In the genomic region with DNA sequence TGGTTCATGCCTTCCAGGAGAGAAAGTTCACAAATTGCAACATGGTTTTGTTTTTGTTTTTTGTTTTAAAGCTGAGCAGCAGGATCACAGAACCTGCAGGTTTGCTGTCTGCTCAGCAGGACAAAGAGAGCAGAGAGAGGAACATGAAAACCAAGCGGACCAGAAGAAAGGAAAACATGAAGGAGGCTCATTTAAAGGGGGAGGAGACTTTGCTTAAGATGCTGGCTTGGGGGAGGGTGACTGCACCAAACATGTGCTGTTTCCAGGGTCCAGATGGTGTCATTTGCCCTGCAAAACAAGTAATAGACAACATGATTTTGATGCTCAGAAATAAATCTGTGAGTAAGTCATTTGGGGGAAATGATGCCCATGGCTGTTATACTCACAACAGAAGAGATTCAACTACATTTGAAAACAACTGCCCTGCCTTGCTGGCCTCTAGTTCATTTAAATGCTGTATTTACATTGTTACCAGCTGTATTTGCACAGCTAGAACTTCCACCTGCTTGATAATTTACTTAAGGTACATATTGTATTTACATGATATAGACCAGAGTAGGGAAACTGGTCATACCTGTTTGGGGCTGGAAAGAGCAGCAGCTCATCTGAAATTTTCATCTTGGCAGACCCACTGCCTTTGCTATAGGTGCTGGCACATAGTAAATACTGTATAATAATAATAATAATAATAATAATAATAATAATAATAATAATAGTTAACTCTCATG, we compare ENCODE assay signal across 13 cellular contexts. TPM values are rescaled to one million over a fixed set of nuclear protein-coding genes. Genes with fewer than 3 reads are reported as not detected.
A peak's percentile ranks its signal among the peaks of the same experiment; 100 is the strongest.
DNase-seq lines count a peak whose midpoint lies in the region; ATAC-seq, FAIRE-seq and TF ChIP-seq lines count a peak whose summit lies in the region.
"Had no signal": no experiment of that assay in that cellular context is flagged by ENCODE, and none has a peak within 500 bp of the region (broad histone marks: within the 10 kb centered on the region; RNA-seq: fewer than 3 reads in every experiment).

No MANE protein-coding gene starts in this region.

- no peaks in the 10 kb centered on the region for H3K9me3 ChIP-seq in left lung

- TF ChIP-seq CTCF in left lung (IDR thresholded peaks at IDR 0.05): no peak

- H3K27me3 Mint-ChIP-seq in activated T-helper 17 cell treated with anti-CD3 and anti-CD28 coated beads, Interleukin-2, amount 50 U/mL, for 72 hours: peaks cover 7% of the 10 kb centered on the region

- H3K9me3 Mint-ChIP-seq in activated T-helper 17 cell treated with anti-CD3 and anti-CD28 coated beads, Interleukin-2, amount 50 U/mL, for 72 hours: no peaks in the 10 kb centered on the region
- H3K9me3 Mint-ChIP-seq: activated CD4-positive, alpha-beta memory T cell treated with anti-CD3 and anti-CD28 coated beads, Interleukin-2, amount 10 ng/mL, durations not matched to agents 7 days and 5 days; activated naive CD8-positive, alpha-beta T cell treated with anti-CD3 and anti-CD28 coated beads, Interleukin-2, amount 10 ng/mL, durations not matched to agents 7 days and 5 days had no signal

- H3K4me1 ChIP-seq in left lung: no peaks in the 10 kb centered on the region

- no peaks in the 10 kb centered on the region for H3K27me3 ChIP-seq in left lung

- no peak overlapping the region for H3K27ac ChIP-seq in left lung
- H3K27ac ChIP-seq: SK-N-MC had no signal

- ATAC-seq in left lung: peak; percentile 70
- ATAC-seq in activated T-helper 17 cell treated with anti-CD3 and anti-CD28 coated beads, Interleukin-2, amount 50 U/mL, for 72 hours (replicated peaks): no peak
- no peak for ATAC-seq in HG02970 (IDR thresholded peaks at IDR 0.05; ENCODE audit: low FRiP score, unreplicated experiment)

- no peak overlapping the region for H3K27ac Mint-ChIP-seq in activated T-helper 17 cell treated with anti-CD3 and anti-CD28 coated beads, Interleukin-2, amount 50 U/mL, for 72 hours
- H3K27ac Mint-ChIP-seq: activated CD4-positive, alpha-beta memory T cell treated with anti-CD3 and anti-CD28 coated beads, Interleukin-2, amount 10 ng/mL, durations not matched to agents 7 days and 5 days; activated naive CD8-positive, alpha-beta T cell treated with anti-CD3 and anti-CD28 coated beads, Interleukin-2, amount 10 ng/mL, durations not matched to agents 7 days and 5 days; B cell had no signal

- intact Hi-C loops in left lung (cut with DNase I): no loop called here

- FAIRE-seq in frontal cortex (lab: Jason Lieb, UNC): no peak

- no peaks in the 10 kb centered on the region for H3K4me1 Mint-ChIP-seq in activated T-helper 17 cell treated with anti-CD3 and anti-CD28 coated beads, Interleukin-2, amount 50 U/mL, for 72 hours
- H3K4me1 Mint-ChIP-seq: activated CD4-positive, alpha-beta memory T cell treated with anti-CD3 and anti-CD28 coated beads, Interleukin-2, amount 10 ng/mL, durations not matched to agents 7 days and 5 days; activated naive CD8-positive, alpha-beta T cell treated with anti-CD3 and anti-CD28 coated beads, Interleukin-2, amount 10 ng/mL, durations not matched to agents 7 days and 5 days; B cell had no signal

- no peaks in the 10 kb centered on the region for H3K36me3 ChIP-seq in left lung

- H3K4me3 ChIP-seq in left lung: no peak overlapping the region
- H3K4me3 ChIP-seq: SK-N-MC had no signal

- H3K4me3 Mint-ChIP-seq in activated T-helper 17 cell treated with anti-CD3 and anti-CD28 coated beads, Interleukin-2, amount 50 U/mL, for 72 hours: no peak overlapping the region
- H3K4me3 Mint-ChIP-seq: activated CD4-positive, alpha-beta memory T cell treated with anti-CD3 and anti-CD28 coated beads, Interleukin-2, amount 10 ng/mL, durations not matched to agents 7 days and 5 days; activated naive CD8-positive, alpha-beta T cell treated with anti-CD3 and anti-CD28 coated beads, Interleukin-2, amount 10 ng/mL, durations not matched to agents 7 days and 5 days; B cell had no signal

- DNase-seq in DMS153 (lab: John Stamatoyannopoulos, UW) (peak; percentile 99), NCI-H1694 (lab: John Stamatoyannopoulos, UW) (peak; percentile 30), NCI-H82 (lab: John Stamatoyannopoulos, UW) (peak; percentile 86), left lung (no peak), frontal cortex (ENCODE audit: low spot score in 2 of 2) (no peak), dedifferentiated amniotic fluid mesenchymal stem cell (ENCODE audit: extremely low spot score) (no peak)
- DNase-seq: activated CD4-positive, alpha-beta memory T cell treated with anti-CD3 and anti-CD28 coated beads, Interleukin-2, amount 10 ng/mL, durations not matched to agents 7 days and 5 days; activated naive CD8-positive, alpha-beta T cell treated with anti-CD3 and anti-CD28 coated beads, Interleukin-2, amount 10 ng/mL, durations not matched to agents 7 days and 5 days; HCEC 1CT had no signal

- no peaks in the 10 kb centered on the region for H3K36me3 Mint-ChIP-seq in activated T-helper 17 cell treated with anti-CD3 and anti-CD28 coated beads, Interleukin-2, amount 50 U/mL, for 72 hours (ENCODE audit: low read depth)
- H3K36me3 Mint-ChIP-seq: activated naive CD8-positive, alpha-beta T cell treated with anti-CD3 and anti-CD28 coated beads, Interleukin-2, amount 10 ng/mL, durations not matched to agents 7 days and 5 days had no signal

RNA-seq across cellular contexts. Expression of gene CHD6, which starts 32.2 kb away (rescaled TPM):
- 10 to 100 TPM; 27.7 to 34.8 TPM for total RNA-seq in left lung
- total RNA-seq in activated T-helper 17 cell treated with anti-CD3 and anti-CD28 coated beads, Interleukin-2, amount 50 U/mL, for 72 hours: 10 to 100 TPM; 16.5 to 21.4 TPM
- 42.4 TPM for total RNA-seq in frontal cortex

Comparison
In these comparisons a context has a peak if more than half of its experiments do, and no peak if none do; other contexts are left out.
1. DNase-seq: peak in DMS153 (single experiment), NCI-H1694 (single experiment) and NCI-H82 (single experiment); none in left lung (0 of 2), frontal cortex (0 of 2) and dedifferentiated amniotic fluid mesenchymal stem cell (single experiment).